In the genomic region with DNA sequence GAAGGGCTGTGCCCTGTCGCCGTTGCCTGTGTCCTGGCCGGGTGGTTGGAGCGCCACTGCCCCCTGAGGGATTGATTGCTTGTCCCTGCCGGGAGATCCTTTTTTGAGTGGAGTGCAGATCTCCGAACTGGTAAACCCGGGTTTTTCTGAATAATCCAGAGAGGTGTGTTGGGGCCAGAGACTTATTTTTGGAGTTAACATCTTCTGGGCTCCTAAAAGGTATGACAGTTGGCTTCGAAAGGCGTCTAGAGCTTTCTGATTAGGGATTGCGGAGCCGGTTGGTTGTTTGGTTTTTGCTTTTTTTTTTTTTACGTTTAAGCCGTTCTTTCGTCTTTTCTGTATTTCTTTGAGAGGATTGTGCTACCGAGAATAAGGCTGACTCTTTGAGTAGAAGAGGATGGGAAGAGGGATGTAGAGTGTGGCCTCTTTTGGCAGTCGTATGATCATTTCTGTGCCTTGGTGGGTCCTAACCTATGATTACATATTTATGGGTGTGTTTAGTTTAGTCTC, we compare ENCODE assay signal across 8 cellular contexts. TPM values are rescaled to one million over a fixed set of nuclear protein-coding genes. Genes with fewer than 3 reads are reported as not detected.
DNase-seq lines count a peak whose midpoint lies in the region; ATAC-seq, FAIRE-seq and TF ChIP-seq lines count a peak whose summit lies in the region.

No MANE protein-coding gene starts in this region.

- H3K36me3 ChIP-seq in H7 (replicated peaks; ENCODE audit: control insufficient read depth, insufficient read depth, low read length): no peaks in the 10 kb centered on the region
- no peaks in the 10 kb centered on the region for H3K36me3 ChIP-seq in uterus

- TF ChIP-seq CTCF in A549 (IDR thresholded peaks at IDR 0.05) (no peak), uterus (IDR thresholded peaks at IDR 0.05) (no peak)

- CTCF ChIA-PET in A549 (lab: Yijun Ruan, JAX): interaction anchor here (0.8 to 3.2 kb wide), 7 partner anchors 8 to 177 kb away, joined by 3 to 13 read pairs (median 3); no protein-coding TSS in a partner anchor

- no peaks in the 10 kb centered on the region; the same call in 1 of the 2 replicates for H3K27me3 ChIP-seq in H7 (ENCODE audit: control insufficient read depth, insufficient read depth, low read length)
- H3K27me3 ChIP-seq in layer of hippocampus (ENCODE audit: control insufficient read depth, insufficient read depth, low read length): no peaks in the 10 kb centered on the region
- H3K27me3 ChIP-seq in uterus: no peaks in the 10 kb centered on the region

- DNase-seq in A549 (ENCODE audit: low read depth in 1 of 2, low spot score in 1 of 2): no peak
- DNase-seq in H7: no peak
- DNase-seq in uterus: no peak
- DNase-seq in ureter (ENCODE audit: low spot score): no peak

- TF ChIP-seq RAD21 in A549 (conservative IDR thresholded peaks at IDR 0.05 in 1 of 2, IDR thresholded peaks at IDR 0.05 in 1 of 2): no peak

- no peaks in the 10 kb centered on the region for H3K9me3 ChIP-seq in A549
- H3K9me3 ChIP-seq in uterus: no peaks in the 10 kb centered on the region

- no peak for TF ChIP-seq POLR2A in A549 (IDR thresholded peaks at IDR 0.05; ENCODE audit: low read length)
- TF ChIP-seq POLR2A in uterus (IDR thresholded peaks at IDR 0.05): no peak

- H3K36me3 Mint-ChIP-seq in activated T-helper 17 cell treated with anti-CD3 and anti-CD28 coated beads, Interleukin-2, amount 50 U/mL, for 72 hours (ENCODE audit: low read depth): peaks cover under 1% of the 10 kb centered on the region

- FAIRE-seq in A549 (lab: Jason Lieb, UNC): no peak

- no peaks in the 10 kb centered on the region for H3K9me3 Mint-ChIP-seq in activated T-helper 17 cell treated with anti-CD3 and anti-CD28 coated beads, Interleukin-2, amount 50 U/mL, for 72 hours

- no peak overlapping the region for H3K27ac Mint-ChIP-seq in activated T-helper 17 cell treated with anti-CD3 and anti-CD28 coated beads, Interleukin-2, amount 50 U/mL, for 72 hours

- peaks cover 14% of the 10 kb centered on the region for H3K4me1 Mint-ChIP-seq in activated T-helper 17 cell treated with anti-CD3 and anti-CD28 coated beads, Interleukin-2, amount 50 U/mL, for 72 hours

- H3K4me3 Mint-ChIP-seq in activated T-helper 17 cell treated with anti-CD3 and anti-CD28 coated beads, Interleukin-2, amount 50 U/mL, for 72 hours: no peak overlapping the region

- peak in 1 of 2 experiments; percentile 71; a peak in 2 of 6 replicates for ATAC-seq in A549
- ATAC-seq in activated T-helper 17 cell treated with anti-CD3 and anti-CD28 coated beads, Interleukin-2, amount 50 U/mL, for 72 hours (replicated peaks): peak; percentile 13
- ATAC-seq in HG02884 (IDR thresholded peaks at IDR 0.05; ENCODE audit: unreplicated experiment): no peak
- no peak for ATAC-seq in GM21360 (IDR thresholded peaks at IDR 0.05; ENCODE audit: unreplicated experiment)

- peaks cover 11% of the 10 kb centered on the region; the same call in 2 of the 3 replicates for H3K4me1 ChIP-seq in A549
- H3K4me1 ChIP-seq in uterus: no peaks in the 10 kb centered on the region

- no peak for TF ChIP-seq EP300 in A549 (IDR thresholded peaks at IDR 0.05)

- 2% methylated on average over 14 of the region's 16 CpGs for WGBS in A549 (ENCODE audit: missing lambda C conversion rate)

- H3K4me3 ChIP-seq in A549 (peak overlapping the region; percentile 63), H7 (ENCODE audit: insufficient read depth, low read depth, low read length) (peak overlapping the region; percentile 98), uterus (peak overlapping the region; percentile 82 to 97)

- intact Hi-C loops in uterus (cut with DNase I; ENCODE audit: low total_unique reads): no loop called here

- H3K27ac ChIP-seq in A549: peak overlapping the region; percentile 76 to 91
- H3K27ac ChIP-seq in layer of hippocampus (ENCODE audit: low read depth, low read length): peak overlapping the region; percentile 90
- H3K27ac ChIP-seq in uterus: peak overlapping the region; percentile 90 to 91

- POLR2A ChIA-PET in A549 (lab: Yijun Ruan, JAX): interaction anchor here (1.2 kb wide), 2 partner anchors 9 to 12 kb away, joined by 3 to 5 read pairs; no protein-coding TSS in a partner anchor

- H3K4me2 ChIP-seq in A549: peak overlapping the region; percentile 99

- H3K27me3 Mint-ChIP-seq in activated T-helper 17 cell treated with anti-CD3 and anti-CD28 coated beads, Interleukin-2, amount 50 U/mL, for 72 hours: no peaks in the 10 kb centered on the region

TF ChIP-seq in A549, 52 proteins besides CTCF, POLR2A, EP300 and RAD21:
- TF ChIP-seq SMC3 (IDR thresholded peaks at IDR 0.05): no peak
- no peak for TF ChIP-seq HOXB13 (CRISPR knock-in tag; IDR thresholded peaks at IDR 0.05; ENCODE audit: low read depth)
- no peak for TF ChIP-seq FOSB (CRISPR knock-in tag; IDR thresholded peaks at IDR 0.05)
- TF ChIP-seq NFE2L2 (conservative IDR thresholded peaks at IDR 0.05; ENCODE audit: low read length): no peak
- no peak for TF ChIP-seq ZFP36 (IDR thresholded peaks at IDR 0.05; ENCODE audit: borderline replicate concordance, partially characterized antibody)
- no peak for TF ChIP-seq ESRRA (IDR thresholded peaks at IDR 0.05; ENCODE audit: borderline replicate concordance, low read length)
- no peak for TF ChIP-seq HDAC2 (IDR thresholded peaks at IDR 0.05)
- no peak for TF ChIP-seq FOXS1 (CRISPR knock-in tag; IDR thresholded peaks at IDR 0.05)
- TF ChIP-seq EHF (CRISPR knock-in tag; IDR thresholded peaks at IDR 0.05): no peak
- TF ChIP-seq POLR2AphosphoS2 (conservative IDR thresholded peaks at IDR 0.05; ENCODE audit: low read length): no peak
- TF ChIP-seq RFX5 (IDR thresholded peaks at IDR 0.05): no peak
- no peak for TF ChIP-seq HEYL (CRISPR knock-in tag; IDR thresholded peaks at IDR 0.05)
- no peak for TF ChIP-seq RCOR1 (IDR thresholded peaks at IDR 0.05; ENCODE audit: low read depth, low read length)
- no peak for TF ChIP-seq GATA3 (IDR thresholded peaks at IDR 0.05; ENCODE audit: borderline replicate concordance)
- no peak for TF ChIP-seq CBX8 (IDR thresholded peaks at IDR 0.05)
- TF ChIP-seq HOXA7 (CRISPR knock-in tag; IDR thresholded peaks at IDR 0.05): no peak

RNA-seq across cellular contexts. Expression of gene RLF, which starts 0.8 kb away (rescaled TPM):
- polyA plus RNA-seq in A549 (2011; rRNA removed): 7.9 and 8.3 TPM in 2 replicates
- 1.2 and 1.3 TPM in 2 replicates for polyA plus RNA-seq in A549 (2012; cell fraction: cytosol; rRNA removed)
- polyA plus RNA-seq in A549 (2012; cell fraction: nucleus; rRNA removed): 1.3 and 1.6 TPM in 2 replicates
- 4.5 to 4.8 TPM (median 4.7 TPM) in 3 replicates for polyA plus RNA-seq in A549 (2017; fragmentation: RNase III; extraction: RNeasy Plus Mini Kit Qiagen cat#74134 plus additional on column Dnase treatment)
- polyA minus RNA-seq in A549 (2011; rRNA and poly(A)+ RNA removed): 6.2 TPM in 2 replicates
- 19.6 and 36.7 TPM in 2 replicates for total RNA-seq in H7 (2014; rRNA removed; shearing (Covaris generic))
- total RNA-seq in activated T-helper 17 cell treated with anti-CD3 and anti-CD28 coated beads, Interleukin-2, amount 50 U/mL, for 72 hours: 10 to 100 TPM; 16.5 to 50.9 TPM
- 10 to 100 TPM; 17.9 to 68.0 (median 28.9) TPM for total RNA-seq in uterus
- 20.9 TPM for total RNA-seq in ureter
